ENCODE assay signal across 8 cellular contexts in the genomic region with DNA sequence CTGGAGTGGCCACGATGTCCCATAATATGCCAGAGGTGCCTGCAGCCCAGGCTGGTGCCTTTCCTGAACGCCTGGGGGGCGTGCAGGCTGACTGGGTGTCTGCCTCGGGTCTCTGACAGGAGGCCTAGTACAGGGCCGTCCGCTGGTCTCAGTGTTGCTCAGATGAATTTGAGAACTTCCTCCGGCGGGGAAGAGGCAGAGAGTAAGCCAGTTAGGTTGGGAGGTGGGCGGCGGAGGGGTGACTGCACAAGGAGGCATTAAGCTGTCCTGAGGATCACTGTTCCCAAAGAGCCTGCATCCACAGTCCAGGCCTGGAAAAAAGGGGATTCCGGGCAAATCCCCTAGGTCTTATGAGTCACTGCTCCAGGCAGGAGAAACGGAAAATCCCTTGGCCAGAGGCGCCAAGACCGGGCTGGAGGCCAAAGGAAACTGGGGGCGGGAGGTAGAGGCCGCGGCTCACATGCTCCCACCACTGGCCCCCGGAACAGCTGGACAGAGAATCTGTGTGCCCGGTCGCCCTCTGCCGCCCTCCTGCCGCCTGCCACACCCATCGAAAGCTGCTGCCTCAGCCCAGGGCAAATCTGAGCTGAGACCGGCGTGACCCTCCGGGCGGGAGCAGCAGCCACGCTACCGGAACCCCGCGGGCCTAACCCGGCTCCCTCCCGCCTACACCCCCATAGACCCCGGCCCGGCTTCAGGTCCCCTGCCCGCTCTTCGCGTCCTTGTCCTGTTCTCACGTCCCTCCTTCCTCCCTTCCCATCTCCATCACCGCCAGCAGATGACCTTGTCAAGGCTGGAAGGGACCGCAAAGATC. TPM values are rescaled to one million over a fixed set of nuclear protein-coding genes. Genes with fewer than 3 reads are reported as not detected.
A peak's percentile ranks its signal among the peaks of the same experiment; 100 is the strongest.
DNase-seq lines count a peak whose midpoint lies in the region; ATAC-seq and TF ChIP-seq lines count a peak whose summit lies in the region.

No MANE protein-coding gene starts in this region.

- ATAC-seq in GM19467 (IDR thresholded peaks at IDR 0.05; ENCODE audit: unreplicated experiment) = no peak

- peak; percentile 90 for DNase-seq in AG09319 (ENCODE audit: extremely low read depth, low read depth)
- peak; percentile 91 for DNase-seq in H4 (ENCODE audit: low spot score)
- DNase-seq in SW 1271 (lab: John Stamatoyannopoulos, UW) = peak; percentile 71 to 92
- DNase-seq in dedifferentiated amniotic fluid mesenchymal stem cell (ENCODE audit: extremely low spot score) = peak; percentile 94
- peak; percentile 50 for DNase-seq in left kidney (ENCODE audit: low read depth, low spot score)
- DNase-seq in stimulated activated CD4-positive, alpha-beta T cell treated with anti-CD3 and anti-CD28 coated beads, Interleukin-15, amount 100 ng/mL, for 24 hours = peak; percentile 71
- no peak for DNase-seq in NCI-H2227 (lab: John Stamatoyannopoulos, UW; ENCODE audit: unreplicated experiment)

- TF ChIP-seq CTCF in AG09319 (IDR thresholded peaks at IDR 0.05; ENCODE audit: low read depth, low read length) = peak; percentile 39

RNA-seq across cellular contexts. Expression of a gene that starts 1.2 kb away (rescaled TPM):
- 12.9 and 13.5 TPM in 2 replicates for total RNA-seq in H4 (2014; rRNA removed; shearing (Covaris generic))

RNA-seq across cellular contexts. Expression of a gene that starts 19.6 kb away (rescaled TPM):
- total RNA-seq in H4 (2014; rRNA removed; shearing (Covaris generic)) = 8.4 and 10.5 TPM in 2 replicates

RNA-seq across cellular contexts. Expression of a gene that starts 22.0 kb away (rescaled TPM):
- total RNA-seq in H4 (2014; rRNA removed; shearing (Covaris generic)) = 14.8 and 26.3 TPM in 2 replicates

RNA-seq across cellular contexts. Expression of a gene that starts 27.5 kb away (rescaled TPM):
- total RNA-seq in H4 (2014; rRNA removed; shearing (Covaris generic)) = 39.1 and 54.0 TPM in 2 replicates

RNA-seq across cellular contexts. Expression of a gene that starts 32.9 kb away (rescaled TPM):
- total RNA-seq in H4 (2014; rRNA removed; shearing (Covaris generic)) = 1.9 and 2.9 TPM in 2 replicates
